Comparison of ENCODE assay signal across 18 cellular contexts in the genomic region with DNA sequence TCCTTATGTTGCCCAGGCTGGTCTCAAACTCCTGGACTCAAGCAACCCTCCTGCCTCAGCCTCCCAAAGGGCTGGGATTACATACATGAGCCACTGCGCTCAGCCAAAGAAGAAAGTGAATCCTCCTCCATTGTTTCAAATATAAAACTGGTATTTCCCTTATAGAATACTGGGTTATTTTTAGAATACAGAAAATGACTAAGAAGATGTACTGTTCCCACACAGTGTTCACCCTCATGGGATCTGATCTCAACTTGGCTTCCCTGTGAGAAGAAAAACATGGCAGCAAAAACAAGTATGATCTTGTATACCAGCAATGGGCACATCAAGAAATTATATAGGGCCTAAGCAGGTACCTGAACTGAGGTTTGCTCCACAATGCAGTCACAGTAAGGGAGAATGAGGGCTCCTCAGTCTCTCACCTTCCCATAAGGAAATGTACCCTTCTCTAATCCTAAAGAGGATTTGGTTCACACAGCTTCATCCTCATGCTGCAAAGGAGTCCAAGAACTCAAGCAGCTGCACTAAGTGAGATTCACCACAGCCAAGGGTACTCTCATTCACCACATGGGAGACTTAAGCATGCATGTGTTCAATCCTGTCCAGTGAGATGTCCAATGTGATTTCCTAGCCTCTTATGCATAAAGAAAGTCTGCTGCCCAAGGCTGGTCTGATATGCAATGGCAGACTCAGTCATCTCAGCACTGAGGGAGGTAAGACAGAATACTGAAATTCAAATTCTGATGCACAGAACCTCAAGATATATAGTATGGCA. TPM values are rescaled to one million over a fixed set of nuclear protein-coding genes. Genes with fewer than 3 reads are reported as not detected.
DNase-seq lines count a peak whose midpoint lies in the region; ATAC-seq and TF ChIP-seq lines count a peak whose summit lies in the region.
"Had no signal": no experiment of that assay in that cellular context is flagged by ENCODE, and none has a peak within 500 bp of the region (broad histone marks: within the 10 kb centered on the region; RNA-seq: fewer than 3 reads in every experiment).

No MANE protein-coding gene starts in this region.

- no peaks in the 10 kb centered on the region for H3K27me3 ChIP-seq in WERI-Rb-1 (ENCODE audit: insufficient read depth, low read depth, severe bottlenecking)
- H3K27me3 ChIP-seq in upper lobe of left lung: no peaks in the 10 kb centered on the region

- H3K4me3 Mint-ChIP-seq in activated naive CD4-positive, alpha-beta T cell treated with anti-CD3 and anti-CD28 coated beads for 36 hours: no peak overlapping the region
- no peak overlapping the region for H3K4me3 Mint-ChIP-seq in stimulated activated effector memory CD8-positive, alpha-beta T cell treated with anti-CD3 and anti-CD28 coated beads, Interleukin-12 subunit alpha, Interleukin-12 subunit beta, amount 100 ng/mL, for 72 hours
- H3K4me3 Mint-ChIP-seq: mesothelial cell of epicardium; T-helper 2 cell treated with Interferon-gamma antibody and Interleukin-4, amounts not matched to agents 5 μg/mL and 100 μg/mL, for 36 hours had no signal

- 90 to 91% methylated on average over 1 of the region's 1 CpG for WGBS in upper lobe of left lung, 2 donors

- peaks cover 17% of the 10 kb centered on the region for H3K36me3 Mint-ChIP-seq in activated naive CD4-positive, alpha-beta T cell treated with anti-CD3 and anti-CD28 coated beads for 36 hours (ENCODE audit: low read depth)
- H3K36me3 Mint-ChIP-seq in stimulated activated effector memory CD8-positive, alpha-beta T cell treated with anti-CD3 and anti-CD28 coated beads, Interleukin-12 subunit alpha, Interleukin-12 subunit beta, amount 100 ng/mL, for 72 hours: peaks cover 94% of the 10 kb centered on the region

- peaks cover 43% of the 10 kb centered on the region for H3K36me3 ChIP-seq in WERI-Rb-1
- peaks cover 21 to 94% (median 68%) of the 10 kb centered on the region in 4 donors for H3K36me3 ChIP-seq in upper lobe of left lung

- no peak for DNase-seq in activated naive CD4-positive, alpha-beta T cell treated with anti-CD3 and anti-CD28 coated beads for 36 hours
- DNase-seq in activated naive CD4-positive, alpha-beta T cell treated with Interleukin-2 at 50 U/mL for 16 hours: no peak
- DNase-seq in WERI-Rb-1: peak; percentile 20
- DNase-seq in stimulated activated effector memory CD8-positive, alpha-beta T cell treated with anti-CD3 and anti-CD28 coated beads, Interleukin-12 subunit alpha, Interleukin-12 subunit beta, amount 100 ng/mL, for 72 hours (ENCODE audit: low spot score in 2 of 2): no peak
- DNase-seq in DMS79 treated with DMSO at 0.1 percent for 48 hours (lab: John Stamatoyannopoulos, UW): no peak
- DNase-seq in cardiac septum (ENCODE audit: low spot score): no peak
- DNase-seq in upper lobe of left lung: no peak
- DNase-seq: activated CD4-positive, alpha-beta T cell treated with anti-CD3 and anti-CD28 coated beads for 48 hours; activated gamma-delta T cell treated with Interleukin-2 at 50 U/mL for 16 hours; DMS53; KBM-7; NCI-H187 treated with DMSO at 0.1 percent for 48 hours; NCI-H69; stimulated activated CD8-positive, alpha-beta memory T cell treated with anti-CD3 and anti-CD28 coated beads, Interleukin-4, amount 100 ng/mL, for 48 hours had no signal

- TF ChIP-seq CTCF in WERI-Rb-1 (IDR thresholded peaks at IDR 0.05; ENCODE audit: low read depth, low read length) (no peak), upper lobe of left lung (IDR thresholded peaks at IDR 0.05) (no peak)

- CTCF ChIA-PET in activated naive CD4-positive, alpha-beta T cell treated with anti-CD3 and anti-CD28 coated beads for 36 hours (lab: Charles Lee): no interaction called here

- intact Hi-C loops in activated naive CD4-positive, alpha-beta T cell treated with anti-CD3 and anti-CD28 coated beads for 36 hours (cut with micrococcal nuclease): no loop called here
- intact Hi-C loops in cardiac septum (cut with DNase I): no loop called here

- no peak overlapping the region for H3K27ac ChIP-seq in WERI-Rb-1
- H3K27ac ChIP-seq in upper lobe of left lung: no peak overlapping the region
- H3K27ac ChIP-seq: parathyroid adenoma had no signal

- no peaks in the 10 kb centered on the region for H3K4me1 ChIP-seq in upper lobe of left lung
- H3K4me1 ChIP-seq: parathyroid adenoma had no signal

- no peaks in the 10 kb centered on the region for H3K9me3 Mint-ChIP-seq in activated naive CD4-positive, alpha-beta T cell treated with anti-CD3 and anti-CD28 coated beads for 36 hours
- no peaks in the 10 kb centered on the region for H3K9me3 Mint-ChIP-seq in stimulated activated effector memory CD8-positive, alpha-beta T cell treated with anti-CD3 and anti-CD28 coated beads, Interleukin-12 subunit alpha, Interleukin-12 subunit beta, amount 100 ng/mL, for 72 hours
- H3K9me3 Mint-ChIP-seq: mesothelial cell of epicardium; T-helper 2 cell treated with Interferon-gamma antibody and Interleukin-4, amounts not matched to agents 5 μg/mL and 100 μg/mL, for 36 hours had no signal

- H3K27me3 Mint-ChIP-seq in activated naive CD4-positive, alpha-beta T cell treated with anti-CD3 and anti-CD28 coated beads for 36 hours (ENCODE audit: low read depth): no peaks in the 10 kb centered on the region

- no peaks in the 10 kb centered on the region for H3K9me3 ChIP-seq in WERI-Rb-1 (ENCODE audit: severe bottlenecking)
- H3K9me3 ChIP-seq in upper lobe of left lung: no peaks in the 10 kb centered on the region

- H3K4me3 ChIP-seq in WERI-Rb-1 (ENCODE audit: low read depth, low read length) (no peak overlapping the region), upper lobe of left lung (no peak overlapping the region)

- ATAC-seq in esophagus mucosa (peak; percentile 49), upper lobe of left lung (ENCODE audit: low FRiP score in 2 of 2) (no peak)
- ATAC-seq in stimulated activated effector memory CD8-positive, alpha-beta T cell treated with anti-CD3 and anti-CD28 coated beads, Interleukin-12 subunit alpha, Interleukin-12 subunit beta, amount 100 ng/mL, for 72 hours: no peak

- no peak for TF ChIP-seq POLR2A in upper lobe of left lung (IDR thresholded peaks at IDR 0.05)

- peak overlapping the region; percentile 59 for H3K27ac Mint-ChIP-seq in activated naive CD4-positive, alpha-beta T cell treated with anti-CD3 and anti-CD28 coated beads for 36 hours
- peak overlapping the region; percentile 69 for H3K27ac Mint-ChIP-seq in stimulated activated effector memory CD8-positive, alpha-beta T cell treated with anti-CD3 and anti-CD28 coated beads, Interleukin-12 subunit alpha, Interleukin-12 subunit beta, amount 100 ng/mL, for 72 hours
- H3K27ac Mint-ChIP-seq: mesothelial cell of epicardium; T-helper 2 cell treated with Interferon-gamma antibody and Interleukin-4, amounts not matched to agents 5 μg/mL and 100 μg/mL, for 36 hours had no signal

- TF ChIP-seq EP300 in upper lobe of left lung (IDR thresholded peaks at IDR 0.05): no peak

- peaks cover 9% of the 10 kb centered on the region for H3K4me1 Mint-ChIP-seq in activated naive CD4-positive, alpha-beta T cell treated with anti-CD3 and anti-CD28 coated beads for 36 hours (ENCODE audit: low read depth)
- no peaks in the 10 kb centered on the region for H3K4me1 Mint-ChIP-seq in stimulated activated effector memory CD8-positive, alpha-beta T cell treated with anti-CD3 and anti-CD28 coated beads, Interleukin-12 subunit alpha, Interleukin-12 subunit beta, amount 100 ng/mL, for 72 hours
- H3K4me1 Mint-ChIP-seq: mesothelial cell of epicardium had no signal

RNA-seq across cellular contexts. Expression of gene USP4, which starts 25.8 kb away (rescaled TPM):
- 10 to 100 TPM; 68.0 to 69.7 TPM for total RNA-seq in activated naive CD4-positive, alpha-beta T cell treated with anti-CD3 and anti-CD28 coated beads for 36 hours
- total RNA-seq in esophagus mucosa (38.7 TPM), cardiac septum (44.5 TPM), upper lobe of left lung (100 to 1,000 TPM in 2 of 6 donors, 10 to 100 TPM in 4; 28.1 to 190 (median 66.9) TPM)

RNA-seq across cellular contexts. Expression of gene C3orf62, which starts 37.1 kb away (rescaled TPM):
- 1 to 10 TPM; 1.7 TPM for total RNA-seq in activated naive CD4-positive, alpha-beta T cell treated with anti-CD3 and anti-CD28 coated beads for 36 hours
- total RNA-seq in esophagus mucosa: 4.5 TPM
- 2.9 TPM for total RNA-seq in cardiac septum
- total RNA-seq in upper lobe of left lung: 10 to 100 TPM in 1 of 6 donors, 1 to 10 TPM in 5; 4.2 to 15.7 (median 7.1) TPM

RNA-seq across cellular contexts. Expression of gene GPX1, which starts 44.1 kb away (rescaled TPM):
- 100 to 1,000 TPM; 198 to 202 TPM for total RNA-seq in activated naive CD4-positive, alpha-beta T cell treated with anti-CD3 and anti-CD28 coated beads for 36 hours
- total RNA-seq in esophagus mucosa (296 TPM), cardiac septum (106 TPM), upper lobe of left lung (100 to 1,000 TPM; 174 to 603 (median 445) TPM)
